Comparison of ENCODE assay signal across 25 cellular contexts in the genomic region with DNA sequence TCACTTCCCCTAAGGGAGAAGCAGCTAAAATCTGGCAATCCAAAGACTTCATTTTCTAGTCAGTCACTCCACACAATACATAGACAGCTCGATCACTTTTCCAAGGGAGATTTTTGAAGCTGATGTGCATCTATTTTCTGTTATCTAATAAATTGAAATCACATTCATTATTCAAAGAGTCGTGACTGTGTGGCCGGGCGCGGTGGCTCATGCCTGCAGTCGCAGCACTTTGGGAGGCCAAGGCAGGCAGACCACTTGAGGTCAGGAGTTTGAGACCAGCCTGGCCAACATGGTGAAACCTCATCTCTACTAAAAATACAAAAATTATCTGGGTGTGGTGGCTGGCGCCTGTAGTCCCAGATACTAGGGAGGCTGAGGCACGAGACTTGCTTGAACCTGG.
"Had no signal": no experiment of that assay in that cellular context is flagged by ENCODE, and none has a peak within 500 bp of the region (broad histone marks: within the 10 kb centered on the region; RNA-seq: fewer than 3 reads in every experiment).

No MANE protein-coding gene starts in this region.

- H3K4me3 Mint-ChIP-seq: activated CD4-positive, alpha-beta memory T cell treated with anti-CD3 and anti-CD28 coated beads, Interleukin-2, amount 10 ng/mL, durations not matched to agents 7 days and 5 days; activated CD4-positive, alpha-beta T cell treated with anti-CD3 and anti-CD28 coated beads for 36 hours; activated naive CD4-positive, alpha-beta T cell treated with anti-CD3 and anti-CD28 coated beads, Interleukin-2, amount 50 U/mL, for 24 hours; activated T-cell treated with anti-CD3 and anti-CD28 coated beads, Interleukin-2, amount 50 U/mL, for 72 hours; T-helper 2 cell treated with Interferon-gamma antibody and Interleukin-4, amounts not matched to agents 5 μg/mL and 100 μg/mL, for 36 hours had no signal

- H3K27me3 Mint-ChIP-seq: activated CD4-positive, alpha-beta T cell treated with anti-CD3 and anti-CD28 coated beads for 36 hours; activated naive CD4-positive, alpha-beta T cell treated with anti-CD3 and anti-CD28 coated beads, Interleukin-2, amount 50 U/mL, for 24 hours had no signal

- ATAC-seq: activated CD4-positive, alpha-beta T cell treated with anti-CD3 and anti-CD28 coated beads for 36 hours; activated T-cell treated with anti-CD3 and anti-CD28 coated beads, Interleukin-2, amount 50 U/mL, for 72 hours had no signal

- H3K9me3 ChIP-seq: SJCRH30 had no signal

- DNase-seq: activated CD4-positive, alpha-beta memory T cell treated with anti-CD3 and anti-CD28 coated beads, Interleukin-2, amount 10 ng/mL, durations not matched to agents 7 days and 5 days; activated CD4-positive, alpha-beta T cell treated with anti-CD3 and anti-CD28 coated beads for 36 hours; activated CD4-positive, alpha-beta T cell treated with anti-CD3 and anti-CD28 coated beads, Interleukin-2, amount 50 U/mL, for 1 hour; activated naive CD4-positive, alpha-beta T cell; activated T-cell treated with anti-CD3 and anti-CD28 coated beads for 4 hours; activated T-cell treated with anti-CD3 and anti-CD28 coated beads, Interleukin-2, amount 50 U/mL, for 72 hours; aorta; Karpas-422; MM.1S; NCI-H1105 treated with DMSO at 0.1 percent for 48 hours; NCI-H1436 treated with DMSO at 0.1 percent for 48 hours; NCI-H187; NCI-H2081; NCI-H510A treated with DMSO at 0.1 percent for 48 hours; NCI-H69; NK-92 treated with Interleukin-12 subunit alpha and Interleukin-12 subunit beta, amount 100 ng/mL, for 24 hours; PC-9; Right ventricle myocardium superior; SJCRH30; SW 1271; WERI-Rb-1 had no signal

- H3K36me3 Mint-ChIP-seq: activated naive CD4-positive, alpha-beta T cell treated with anti-CD3 and anti-CD28 coated beads, Interleukin-2, amount 50 U/mL, for 24 hours had no signal

- H3K27ac ChIP-seq: PC-9, WERI-Rb-1 had no signal

- H3K4me3 ChIP-seq: K562, PC-9, SJCRH30 had no signal

- H3K27me3 ChIP-seq: SJCRH30 had no signal

- H3K36me3 ChIP-seq: SJCRH30, WERI-Rb-1 had no signal

- H3K27ac Mint-ChIP-seq: activated CD4-positive, alpha-beta memory T cell treated with anti-CD3 and anti-CD28 coated beads, Interleukin-2, amount 10 ng/mL, durations not matched to agents 7 days and 5 days; activated CD4-positive, alpha-beta T cell treated with anti-CD3 and anti-CD28 coated beads for 36 hours; activated naive CD4-positive, alpha-beta T cell treated with anti-CD3 and anti-CD28 coated beads, Interleukin-2, amount 50 U/mL, for 24 hours; activated T-cell treated with anti-CD3 and anti-CD28 coated beads, Interleukin-2, amount 50 U/mL, for 72 hours; activated T-helper 2 cell treated with anti-CD3 and anti-CD28 coated beads, Interferon-gamma antibody, Interleukin-2, Interleukin-4, amounts not matched to agents 10 μg/mL and 5 μg/mL and 100 μg/mL, durations not matched to agents 14 hours and 24 hours and 36 hours; T-helper 2 cell treated with Interferon-gamma antibody and Interleukin-4, amounts not matched to agents 5 μg/mL and 100 μg/mL, for 36 hours had no signal

- H3K9me3 Mint-ChIP-seq: activated CD4-positive, alpha-beta memory T cell treated with anti-CD3 and anti-CD28 coated beads, Interleukin-2, amount 10 ng/mL, durations not matched to agents 7 days and 5 days; activated naive CD4-positive, alpha-beta T cell treated with anti-CD3 and anti-CD28 coated beads, Interleukin-2, amount 50 U/mL, for 24 hours; activated T-cell treated with anti-CD3 and anti-CD28 coated beads, Interleukin-2, amount 50 U/mL, for 72 hours; activated T-helper 2 cell treated with anti-CD3 and anti-CD28 coated beads, Interferon-gamma antibody, Interleukin-2, Interleukin-4, amounts not matched to agents 10 μg/mL and 5 μg/mL and 100 μg/mL, durations not matched to agents 14 hours and 24 hours and 36 hours; T-helper 2 cell treated with Interferon-gamma antibody and Interleukin-4, amounts not matched to agents 5 μg/mL and 100 μg/mL, for 36 hours had no signal
